In genomic region chr17:81043725-81044427, GRCh38 we compare ENCODE assay signal across 9 cellular contexts. TPM values are rescaled to one million over a fixed set of nuclear protein-coding genes. Genes with fewer than 3 reads are reported as not detected.
DNase-seq lines count a peak whose midpoint lies in the region; FAIRE-seq and TF ChIP-seq lines count a peak whose summit lies in the region.
"Had no signal": no experiment of that assay in that cellular context is flagged by ENCODE, and none has a peak within 500 bp of the region (broad histone marks: within the 10 kb centered on the region; RNA-seq: fewer than 3 reads in every experiment).

No MANE protein-coding gene starts in this region.

- no peaks in the 10 kb centered on the region for H3K27me3 ChIP-seq in PC-9 (ENCODE audit: insufficient read depth, low read depth)
- H3K27me3 ChIP-seq in H1 (replicated peaks in 1 of 4; ENCODE audit: control insufficient read depth in 3 of 4, extremely low read depth in 1 of 4, insufficient read depth in 3 of 4, low read length in 3 of 4), result no peaks in the 10 kb centered on the region

- CTCF ChIA-PET in PC-9 (lab: Charles Lee), result interaction anchor here (0.7 to 0.9 kb wide), 2 partner anchors 19 to 28 kb away, joined by 3 to 4 read pairs; no protein-coding TSS in a partner anchor
- CTCF ChIA-PET in H1 (lab: Charles Lee; ENCODE audit: partially characterized antibody), result interaction anchor here (0.9 to 15.3 kb wide), 6 partner anchors 19 to 147 kb away, joined by 3 to 103 read pairs (median 8); no protein-coding TSS in a partner anchor

- peaks cover 13% of the 10 kb centered on the region for H3K4me1 Mint-ChIP-seq in CD14-positive monocyte

- no peak overlapping the region for H2BK5ac ChIP-seq in H1 (ENCODE audit: low read depth, low read length)

- H4K5ac ChIP-seq in H1 (ENCODE audit: insufficient read length, low read depth, low read length), result no peak overlapping the region

- H3K36me3 Mint-ChIP-seq in CD14-positive monocyte, result peaks cover 4 to 5% of the 10 kb centered on the region in 2 donors

- no peaks in the 10 kb centered on the region for H3K9me3 Mint-ChIP-seq in CD14-positive monocyte

- POLR2A ChIA-PET in PC-9 (lab: Charles Lee; ENCODE audit: unreplicated experiment), result interaction anchor here (0.5 to 1.1 kb wide), 10 partner anchors 10 to 1198 kb away, joined by 3 to 14 read pairs (median 4); no protein-coding TSS in a partner anchor
- POLR2A ChIA-PET in H1 (lab: Charles Lee; ENCODE audit: partially characterized antibody), result interaction anchor here (2.0 kb wide), 1 partner anchor 10 kb away, joined by 9 read pairs; no protein-coding TSS in a partner anchor

- no peak overlapping the region for H2AK5ac ChIP-seq in H1 (ENCODE audit: low read depth, low read length)

- peaks cover 1 to 14% (median 6%) of the 10 kb centered on the region in 3 donors for H3K27me3 Mint-ChIP-seq in CD14-positive monocyte (ENCODE audit: low read depth in 3 of 3)

- TF ChIP-seq POLR2A in H1 (IDR thresholded peaks at IDR 0.05; ENCODE audit: control extremely low read depth in 1 of 2, low read depth in 2 of 2, low read length in 2 of 2), result no peak

- H3K14ac ChIP-seq in H1 (ENCODE audit: insufficient read length), result no peak overlapping the region

- H3K79me2 ChIP-seq in PC-9 (ENCODE audit: low read depth) (peaks cover 94% of the 10 kb centered on the region), H1 (ENCODE audit: control insufficient read depth in 1 of 2, insufficient read depth in 2 of 2, low read length in 2 of 2) (peaks cover 0 to 31% of the 10 kb centered on the region in 2 experiments; a peak in 2 of 4 replicates)

- no peak overlapping the region for H3K27ac Mint-ChIP-seq in CD14-positive monocyte

- peaks cover 73% of the 10 kb centered on the region for H3K4me1 ChIP-seq in PC-9 (replicated peaks; ENCODE audit: insufficient read depth)
- H3K4me1 ChIP-seq in H1 (replicated peaks in 1 of 4; ENCODE audit: control insufficient read depth in 3 of 4, insufficient read depth in 4 of 4, low read length in 3 of 4), result peaks cover 0 to 8% (median 3%) of the 10 kb centered on the region in 4 experiments; a peak in 5 of 7 replicates
- peaks cover 40% of the 10 kb centered on the region for H3K4me1 ChIP-seq in mesodermal cell (ENCODE audit: control insufficient read depth, insufficient read depth, low read length, poor library complexity, severe bottlenecking)

- no peak overlapping the region for H3K4me3 Mint-ChIP-seq in CD14-positive monocyte

- H4K91ac ChIP-seq in H1 (replicated peaks; ENCODE audit: insufficient read length, low read length), result no peak overlapping the region

- H3K56ac ChIP-seq in H1 (replicated peaks; ENCODE audit: insufficient read length, low read depth, low read length), result no peak overlapping the region

- H3K4me2 ChIP-seq in PC-9, result peak overlapping the region; percentile 79
- no peak overlapping the region for H3K4me2 ChIP-seq in H1 (ENCODE audit: insufficient read depth in 1 of 2, low read depth in 2 of 2, low read length in 2 of 2)

- no peak for TF ChIP-seq RAD21 in H1 (IDR thresholded peaks at IDR 0.05 in 1 of 2, conservative IDR thresholded peaks at IDR 0.05 in 1 of 2; ENCODE audit: low read depth in 2 of 2, low read length in 2 of 2)

- H3K4me3 ChIP-seq in PC-9 (peak overlapping the region; percentile 29; the same call in 1 of the 2 replicates), H1 (ENCODE audit: extremely low read depth in 1 of 4, insufficient read depth in 2 of 4, low read depth in 3 of 4, low read length in 4 of 4) (no peak overlapping the region), mesodermal cell (ENCODE audit: extremely low read depth, insufficient read depth, low read length, poor library complexity, severe bottlenecking) (no peak overlapping the region)

- no peak overlapping the region for H2BK120ac ChIP-seq in H1 (replicated peaks; ENCODE audit: low read depth, low read length)

- no peak overlapping the region for H3K4ac ChIP-seq in H1 (replicated peaks; ENCODE audit: insufficient read length, low read depth, low read length)

- no peaks in the 10 kb centered on the region for H3K9me3 ChIP-seq in PC-9 (ENCODE audit: insufficient read depth, low read depth)
- no peaks in the 10 kb centered on the region for H3K9me3 ChIP-seq in H1 (ENCODE audit: insufficient read depth in 2 of 2, low read depth in 1 of 2, low read length in 1 of 2)
- no peaks in the 10 kb centered on the region for H3K9me3 ChIP-seq in mesodermal cell (ENCODE audit: control insufficient read depth, low read length)

- no peak overlapping the region; a peak in 1 of 7 replicates for H3K9ac ChIP-seq in H1 (replicated peaks in 1 of 4; ENCODE audit: extremely low read depth in 1 of 4, low read depth in 3 of 4, low read length in 3 of 4)

- TF ChIP-seq CTCF in PC-9 (conservative IDR thresholded peaks at IDR 0.05) (no peak), H1 (IDR thresholded peaks at IDR 0.05; ENCODE audit: control extremely low read depth in 1 of 3, insufficient read depth in 1 of 3, low read depth in 1 of 3, low read length in 3 of 3) (no peak), CD14-positive monocyte (IDR thresholded peaks at IDR 0.05) (no peak)

- FAIRE-seq in H1 (lab: Jason Lieb, UNC), result no peak
- FAIRE-seq in urothelium cell line (lab: Jason Lieb, UNC), result peak; percentile 98

- no peak for TF ChIP-seq EP300 in H1 (IDR thresholded peaks at IDR 0.05; ENCODE audit: borderline replicate concordance in 1 of 2, low read depth in 2 of 2, low read length in 2 of 2)

- H3K36me3 ChIP-seq in PC-9 (ENCODE audit: low read depth), result no peaks in the 10 kb centered on the region
- no peaks in the 10 kb centered on the region for H3K36me3 ChIP-seq in H1 (ENCODE audit: control insufficient read depth in 2 of 4, insufficient read depth in 4 of 4, low read length in 3 of 4)
- H3K36me3 ChIP-seq in mesodermal cell (ENCODE audit: control insufficient read depth, insufficient read depth, low read length), result no peaks in the 10 kb centered on the region

- H3K23ac ChIP-seq in H1 (ENCODE audit: insufficient read length), result no peak overlapping the region

- DNase-seq in PC-9, result peak; percentile 90 to 97
- peak in 1 of 2 experiments; percentile 33 for DNase-seq in H1 (ENCODE audit: low read depth in 1 of 2, low spot score in 2 of 2)
- DNase-seq in urothelium cell line (ENCODE audit: low spot score), result peak; percentile 92
- DNase-seq in stimulated activated CD4-positive, alpha-beta T cell treated with anti-CD3 and anti-CD28 coated beads, Interleukin-12 subunit alpha, Interleukin-12 subunit beta, amount 100 ng/mL, for 4 hours, result no peak
- DNase-seq in GOT3 (lab: John Stamatoyannopoulos, UW), result no peak
- DNase-seq in CD14-positive monocyte (ENCODE audit: low spot score), result no peak
- DNase-seq: effector CD8-positive, alpha-beta T cell; NCI-H146 had no signal

- H2BK20ac ChIP-seq in H1 (ENCODE audit: low read length), result no peak overlapping the region

- H4K20me1 ChIP-seq in PC-9 (ENCODE audit: insufficient read depth) (no peaks in the 10 kb centered on the region; the same call in 1 of the 2 replicates), H1 (replicated peaks in 1 of 2; ENCODE audit: control insufficient read depth in 1 of 2, insufficient read depth in 2 of 2, low read length in 2 of 2) (peaks cover 2 to 21% of the 10 kb centered on the region in 2 experiments)

- no peak overlapping the region for H2BK12ac ChIP-seq in H1 (ENCODE audit: low read depth, low read length)

- no peak overlapping the region; the same call in 1 of the 2 replicates for H2AFZ ChIP-seq in PC-9
- no peak overlapping the region for H2AFZ ChIP-seq in H1 (ENCODE audit: low read length)

- H2BK15ac ChIP-seq in H1 (ENCODE audit: low read length), result no peak overlapping the region

- WGBS in H1 (ENCODE audit: extremely low coverage in 1 of 2, insufficient coverage in 1 of 2, insufficient read length in 1 of 2, insufficient replicate concordance in 2 of 2, low coverage in 1 of 2, low lambda C conversion rate in 2 of 2, missing lambda C conversion rate in 1 of 2), 2 experiments, result 87% methylated on average over 38 of the region's 38 CpGs; no CpG with 5 or more reads in 1 of the 2 experiments
- WGBS in mesodermal cell (ENCODE audit: insufficient coverage in 2 of 2), 2 experiments, result 78 to 81% methylated on average over 38 of the region's 38 CpGs

- no peak overlapping the region for H4K8ac ChIP-seq in H1 (ENCODE audit: extremely low read depth, insufficient read depth, low read length)

- H3K23me2 ChIP-seq in H1 (ENCODE audit: low read depth, low read length), result no peaks in the 10 kb centered on the region

- peak overlapping the region; percentile 6; the same call in 1 of the 2 replicates for H3K18ac ChIP-seq in H1 (ENCODE audit: extremely low read depth, low read length)

- H3K79me1 ChIP-seq in H1 (ENCODE audit: low read depth, low read length), result peaks cover 24% of the 10 kb centered on the region

- peaks cover 22% of the 10 kb centered on the region; the same call in 1 of the 2 replicates for H3F3A ChIP-seq in PC-9 (ENCODE audit: insufficient read depth, low read depth)

- BruUV-seq in PC-9 (replicated peaks; lab: Mats Ljungman, UMichigan), result no TSS peak

- H3K9me2 ChIP-seq in PC-9 (ENCODE audit: insufficient read depth), result no peaks in the 10 kb centered on the region

- intact Hi-C loops in PC-9 (cut with micrococcal nuclease; ENCODE audit: unreplicated experiment), result loop anchor here (1.0 kb wide), 1 partner anchor 28 kb away; no protein-coding TSS in a partner anchor
- intact Hi-C loops in CD14-positive monocyte (cut with micrococcal nuclease), result no loop called here

- peak overlapping the region; percentile 92 for H3K27ac ChIP-seq in PC-9
- H3K27ac ChIP-seq in H1 (ENCODE audit: low read depth, low read length), result no peak overlapping the region
- H3K27ac ChIP-seq in mesodermal cell (ENCODE audit: low read depth, low read length, severe bottlenecking), result peak overlapping the region; percentile 41

RNA-seq across cellular contexts. Expression of gene BAIAP2, which starts 8.9 kb away (rescaled TPM):
- total RNA-seq in PC-9 (2021), result 109 and 125 TPM in 2 replicates
- 18.4 and 22.8 TPM in 2 replicates for total RNA-seq in H1 (2021; fragmentation: NEBNext Ultra II Directional; extraction: Animal tissue kit (Norgen Biotek cat#: 25700))
- polyA plus RNA-seq in H1 (2011; rRNA removed) (10.0 and 19.8 TPM in 2 replicates), CD14-positive monocyte (10 to 100 TPM in 1 of 2 donors, 1 to 10 TPM in 1; 8.6 to 11.2 TPM)
- 8.2 TPM for polyA plus RNA-seq in H1 (2011; cell fraction: cytosol; rRNA removed)
- polyA plus RNA-seq in H1 (2011; cell fraction: nucleus; rRNA removed), result 25.9 TPM
- polyA plus RNA-seq in H1 (2012, experiment 1 of 2), result 12.1 to 15.1 TPM (median 14.9 TPM) in 4 replicates
- 15.4 TPM for polyA plus RNA-seq in H1 (2012, experiment 2 of 2)
- polyA plus RNA-seq in H1 (2013, experiment 1 of 2), result 12.5 TPM
- polyA plus RNA-seq in H1 (2013, experiment 2 of 2), result 11.0 TPM
- polyA minus RNA-seq in H1 (2011; rRNA and poly(A)+ RNA removed), result 9.6 and 11.6 TPM in 2 replicates
- polyA minus RNA-seq in H1 (2011; cell fraction: cytosol; rRNA and poly(A)+ RNA removed), result 15.8 TPM
- 25.5 TPM for polyA minus RNA-seq in H1 (2011; cell fraction: nucleus; rRNA and poly(A)+ RNA removed)
- polyA plus RNA-seq in mesodermal cell (2013, experiment 1 of 2), result 27.1 TPM
- polyA plus RNA-seq in mesodermal cell (2013, experiment 2 of 2), result 24.1 TPM

RNA-seq across cellular contexts. Expression of gene CHMP6, which starts 52.2 kb away (rescaled TPM):
- total RNA-seq in PC-9 (2021), result 17.4 and 18.1 TPM in 2 replicates
- total RNA-seq in H1 (2021; fragmentation: NEBNext Ultra II Directional; extraction: Animal tissue kit (Norgen Biotek cat#: 25700)), result 15.7 and 16.0 TPM in 2 replicates
- polyA plus RNA-seq in H1 (2011; rRNA removed) (24.3 and 28.9 TPM in 2 replicates), CD14-positive monocyte (10 to 100 TPM; 44.1 to 44.8 TPM)
- polyA plus RNA-seq in H1 (2011; cell fraction: cytosol; rRNA removed), result 22.9 TPM
- polyA plus RNA-seq in H1 (2011; cell fraction: nucleus; rRNA removed), result 23.5 TPM
- 8.5 to 14.9 TPM (median 13.4 TPM) in 4 replicates for polyA plus RNA-seq in H1 (2012, experiment 1 of 2)
- polyA plus RNA-seq in H1 (2012, experiment 2 of 2), result 13.4 TPM
- 9.5 TPM for polyA plus RNA-seq in H1 (2013, experiment 1 of 2)
- polyA plus RNA-seq in H1 (2013, experiment 2 of 2), result 7.9 TPM
- polyA minus RNA-seq in H1 (2011; rRNA and poly(A)+ RNA removed), result 5.7 and 6.4 TPM in 2 replicates
- 7.2 TPM for polyA minus RNA-seq in H1 (2011; cell fraction: cytosol; rRNA and poly(A)+ RNA removed)
- polyA minus RNA-seq in H1 (2011; cell fraction: nucleus; rRNA and poly(A)+ RNA removed), result 15.6 TPM
- polyA plus RNA-seq in mesodermal cell (2013, experiment 1 of 2), result 17.0 TPM
- 16.6 TPM for polyA plus RNA-seq in mesodermal cell (2013, experiment 2 of 2)

Comparison
In these comparisons a context has a peak if more than half of its experiments do, and no peak if none do; other contexts are left out.
1. DNase-seq: peak in PC-9 (2 of 2) and urothelium cell line (single experiment); none in stimulated activated CD4-positive, alpha-beta T cell treated with anti-CD3 and anti-CD28 coated beads, Interleukin-12 subunit alpha, Interleukin-12 subunit beta, amount 100 ng/mL, for 4 hours (single experiment), GOT3 (single experiment) and CD14-positive monocyte (single experiment).